1 cellular context compared by ENCODE assay signal in the genomic region with DNA sequence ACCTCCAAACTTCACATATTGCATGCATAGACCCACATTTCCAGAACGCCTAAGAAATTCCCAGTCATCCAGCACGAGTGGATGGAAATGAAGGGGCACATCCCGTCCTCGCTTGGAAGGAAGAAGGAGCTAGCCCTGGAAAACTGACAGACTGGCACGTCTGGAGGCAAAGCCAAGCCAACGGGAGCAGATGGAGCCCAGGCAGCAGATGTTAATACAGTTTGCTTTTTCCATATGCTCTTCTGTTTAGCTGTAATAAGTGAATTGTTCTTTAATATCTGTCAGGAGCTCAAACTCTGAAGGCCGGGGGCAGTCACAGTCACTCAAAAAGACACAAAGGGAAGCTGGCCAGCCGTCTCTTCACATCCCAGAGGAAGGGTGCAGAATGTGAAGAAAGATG.
TF ChIP-seq lines count a peak whose summit lies in the region.

No MANE protein-coding gene starts in this region.

TF ChIP-seq in GM12878, 131 proteins besides CTCF, POLR2A, EP300 and RAD21 (continued from another document):
- TF ChIP-seq, protein P1, sequence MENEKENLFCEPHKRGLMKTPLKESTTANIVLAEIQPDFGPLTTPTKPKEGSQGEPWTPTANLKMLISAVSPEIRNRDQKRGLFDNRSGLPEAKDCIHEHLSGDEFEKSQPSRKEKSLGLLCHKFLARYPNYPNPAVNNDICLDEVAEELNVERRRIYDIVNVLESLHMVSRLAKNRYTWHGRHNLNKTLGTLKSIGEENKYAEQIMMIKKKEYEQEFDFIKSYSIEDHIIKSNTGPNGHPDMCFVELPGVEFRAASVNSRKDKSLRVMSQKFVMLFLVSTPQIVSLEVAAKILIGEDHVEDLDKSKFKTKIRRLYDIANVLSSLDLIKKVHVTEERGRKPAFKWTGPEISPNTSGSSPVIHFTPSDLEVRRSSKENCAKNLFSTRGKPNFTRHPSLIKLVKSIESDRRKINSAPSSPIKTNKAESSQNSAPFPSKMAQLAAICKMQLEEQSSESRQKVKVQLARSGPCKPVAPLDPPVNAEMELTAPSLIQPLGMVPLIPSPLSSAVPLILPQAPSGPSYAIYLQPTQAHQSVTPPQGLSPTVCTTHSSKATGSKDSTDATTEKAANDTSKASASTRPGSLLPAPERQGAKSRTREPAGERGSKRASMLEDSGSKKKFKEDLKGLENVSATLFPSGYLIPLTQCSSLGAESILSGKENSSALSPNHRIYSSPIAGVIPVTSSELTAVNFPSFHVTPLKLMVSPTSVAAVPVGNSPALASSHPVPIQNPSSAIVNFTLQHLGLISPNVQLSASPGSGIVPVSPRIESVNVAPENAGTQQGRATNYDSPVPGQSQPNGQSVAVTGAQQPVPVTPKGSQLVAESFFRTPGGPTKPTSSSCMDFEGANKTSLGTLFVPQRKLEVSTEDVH (IDR thresholded peaks at IDR 0.05; ENCODE audit: low read depth, partially characterized antibody), result no peak
- TF ChIP-seq NRF1 (conservative IDR thresholded peaks at IDR 0.05; ENCODE audit: low read depth, low read length), result no peak
- TF ChIP-seq, protein P2, sequence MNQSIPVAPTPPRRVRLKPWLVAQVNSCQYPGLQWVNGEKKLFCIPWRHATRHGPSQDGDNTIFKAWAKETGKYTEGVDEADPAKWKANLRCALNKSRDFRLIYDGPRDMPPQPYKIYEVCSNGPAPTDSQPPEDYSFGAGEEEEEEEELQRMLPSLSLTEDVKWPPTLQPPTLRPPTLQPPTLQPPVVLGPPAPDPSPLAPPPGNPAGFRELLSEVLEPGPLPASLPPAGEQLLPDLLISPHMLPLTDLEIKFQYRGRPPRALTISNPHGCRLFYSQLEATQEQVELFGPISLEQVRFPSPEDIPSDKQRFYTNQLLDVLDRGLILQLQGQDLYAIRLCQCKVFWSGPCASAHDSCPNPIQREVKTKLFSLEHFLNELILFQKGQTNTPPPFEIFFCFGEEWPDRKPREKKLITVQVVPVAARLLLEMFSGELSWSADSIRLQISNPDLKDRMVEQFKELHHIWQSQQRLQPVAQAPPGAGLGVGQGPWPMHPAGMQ (IDR thresholded peaks at IDR 0.05; ENCODE audit: borderline replicate concordance), result no peak
- TF ChIP-seq, protein P3, sequence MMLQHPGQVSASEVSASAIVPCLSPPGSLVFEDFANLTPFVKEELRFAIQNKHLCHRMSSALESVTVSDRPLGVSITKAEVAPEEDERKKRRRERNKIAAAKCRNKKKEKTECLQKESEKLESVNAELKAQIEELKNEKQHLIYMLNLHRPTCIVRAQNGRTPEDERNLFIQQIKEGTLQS (IDR thresholded peaks at IDR 0.05; ENCODE audit: borderline replicate concordance, extremely low read depth, low read depth, low read length), result no peak
- TF ChIP-seq SMAD1 (IDR thresholded peaks at IDR 0.05; ENCODE audit: low read depth, partially characterized antibody), result no peak
- TF ChIP-seq RAD51 (IDR thresholded peaks at IDR 0.05), result no peak
- no peak for TF ChIP-seq BCL11A (IDR thresholded peaks at IDR 0.05; ENCODE audit: low read depth, low read length)
- TF ChIP-seq HDGF (IDR thresholded peaks at IDR 0.05), result no peak
TF ChIP-seq in GM12878: peak in this region for 0.
